In genomic region chr15:34583399-34584320, GRCh38 we compare ENCODE assay signal across 8 cellular contexts. TPM values are rescaled to one million over a fixed set of nuclear protein-coding genes. Genes with fewer than 3 reads are reported as not detected.
DNase-seq lines count a peak whose midpoint lies in the region; ATAC-seq, FAIRE-seq and TF ChIP-seq lines count a peak whose summit lies in the region.

TSS of gene GOLGA8B (minus strand) at chr15:34583651. CDS start at chr15:34535912, 47,739 bp downstream.

- peak; percentile 34 for TF ChIP-seq POLR2A in endothelial cell of umbilical vein (IDR thresholded peaks at IDR 0.05; ENCODE audit: low read depth, low read length)

- no peaks in the 10 kb centered on the region for H3K27me3 ChIP-seq in endothelial cell of umbilical vein (ENCODE audit: control insufficient read depth in 2 of 2, insufficient read depth in 2 of 2, low read length in 2 of 2)

- no peaks in the 10 kb centered on the region for H3K36me3 ChIP-seq in endothelial cell of umbilical vein (ENCODE audit: control insufficient read depth in 2 of 2, extremely low read depth in 1 of 2, insufficient read depth in 2 of 2, low read length in 2 of 2)

- peak within 1 kb of the TSS; percentile 72 for H3K9ac ChIP-seq in endothelial cell of umbilical vein (replicated peaks; ENCODE audit: extremely low read depth, insufficient read depth, low read length)

- no peaks in the 10 kb centered on the region for H3K9me3 ChIP-seq in endothelial cell of umbilical vein (replicated peaks; ENCODE audit: control insufficient read depth, insufficient read depth, low read length)

- peak; percentile 61 for ATAC-seq in GM19043 (IDR thresholded peaks at IDR 0.05; ENCODE audit: low read depth, unreplicated experiment)
- ATAC-seq in HG03342 (IDR thresholded peaks at IDR 0.05; ENCODE audit: unreplicated experiment) = peak; percentile 55

- peaks cover 5% of the 10 kb centered on the region for H3K4me1 ChIP-seq in endothelial cell of umbilical vein (ENCODE audit: control insufficient read depth, extremely low read depth, insufficient read depth, low read length)

- H3K9me1 ChIP-seq in endothelial cell of umbilical vein (replicated peaks; ENCODE audit: control insufficient read depth, extremely low read depth, insufficient read depth, low read length) = no peaks in the 10 kb centered on the region

- POLR2A ChIA-PET in endothelial cell of umbilical vein (lab: Charles Lee) = interaction anchor here (0.6 kb wide), 1 partner anchor 215 kb away, joined by 6 read pairs; no protein-coding TSS in a partner anchor

- FAIRE-seq in endothelial cell of umbilical vein (lab: Jason Lieb, UNC) = peak; percentile 4

- no peaks in the 10 kb centered on the region for H4K20me1 ChIP-seq in endothelial cell of umbilical vein (replicated peaks; ENCODE audit: control insufficient read depth, extremely low read depth, insufficient read depth, low read length)

- H3K4me2 ChIP-seq in endothelial cell of umbilical vein (ENCODE audit: insufficient read depth, low read length) = peak within 1 kb of the TSS; percentile 67

- DNase-seq in Ammon's horn (ENCODE audit: low spot score) = peak; percentile 71
- peak; percentile 36 for DNase-seq in NCI-H82 treated with DMSO at 0.1 percent for 48 hours (lab: John Stamatoyannopoulos, UW; ENCODE audit: unreplicated experiment)
- DNase-seq in activated CD8-positive, alpha-beta memory T cell treated with anti-CD3 and anti-CD28 coated beads for 48 hours (ENCODE audit: low read depth in 2 of 3, low spot score in 2 of 3) = peak; percentile 52 to 61 (median 58)
- peak; percentile 54 for DNase-seq in endothelial cell of umbilical vein (ENCODE audit: low read depth, low spot score)
- peak; percentile 37 for DNase-seq in middle frontal gyrus (ENCODE audit: extremely low spot score, low spot score)
- peak; percentile 63 to 72 for DNase-seq in stimulated activated CD8-positive, alpha-beta memory T cell treated with anti-CD3 and anti-CD28 coated beads, Interleukin-2, amount 100 ng/mL, for 48 hours (ENCODE audit: low read depth in 2 of 2)

- H2AFZ ChIP-seq in endothelial cell of umbilical vein (ENCODE audit: low read depth, low read length) = peak within 1 kb of the TSS; percentile 93

- dilution Hi-C loops in endothelial cell of umbilical vein (cut with MboI; ENCODE audit: extremely low pct_ligation_motif_present, low sequenced_read_pairs) = no loop called here

- no TSS peak for BruUV-seq in endothelial cell of umbilical vein (replicated peaks; lab: Mats Ljungman, UMichigan)

- no peaks in the 10 kb centered on the region for H3K79me2 ChIP-seq in endothelial cell of umbilical vein (ENCODE audit: control insufficient read depth, insufficient read depth, low read length)

- intact Hi-C loops in endothelial cell of umbilical vein (cut with micrococcal nuclease) = loop anchor here (1.0 to 2.0 kb wide), 2 partner anchors 69 to 216 kb away; partner anchors contain the start of gene LPCAT4

- CTCF ChIA-PET in endothelial cell of umbilical vein (lab: Charles Lee) = interaction anchor here (0.8 to 1.6 kb wide), 5 partner anchors 69 to 474 kb away, joined by 3 to 5 read pairs (median 3); no protein-coding TSS in a partner anchor

- H3K4me3 ChIP-seq in endothelial cell of umbilical vein (replicated peaks in 1 of 3; ENCODE audit: insufficient read depth in 1 of 3, low read depth in 1 of 3, low read length in 3 of 3) = peak within 1 kb of the TSS; percentile 74 to 91 (median 81)

- H3K27ac ChIP-seq in endothelial cell of umbilical vein (ENCODE audit: insufficient read depth, low read depth, low read length) = peak within 1 kb of the TSS; percentile 20

- no peak for TF ChIP-seq CTCF in endothelial cell of umbilical vein (IDR thresholded peaks at IDR 0.05; ENCODE audit: extremely low read depth in 1 of 2, insufficient read depth in 1 of 2, low read depth in 1 of 2, low read length in 2 of 2)

TF ChIP-seq in endothelial cell of umbilical vein, 7 proteins besides CTCF, POLR2A, EP300 and RAD21:
- peak; percentile 9 for TF ChIP-seq FOS (IDR thresholded peaks at IDR 0.05; ENCODE audit: borderline replicate concordance, insufficient read depth, low read length)
- no peak for TF ChIP-seq GATA2 (IDR thresholded peaks at IDR 0.05; ENCODE audit: insufficient read depth, insufficient read length, low read depth, low read length)

RNA-seq across cellular contexts. Expression of gene GOLGA8B, which starts in this region (rescaled TPM):
- 36.0 and 45.0 TPM in 2 replicates for total RNA-seq in endothelial cell of umbilical vein
- 22.1 and 30.9 TPM in 2 replicates for polyA plus RNA-seq in endothelial cell of umbilical vein
- 3.7 and 9.3 TPM in 2 replicates for polyA plus RNA-seq in endothelial cell of umbilical vein (2011; cell fraction: cytosol; rRNA removed)
- 399 and 417 TPM in 2 replicates for polyA plus RNA-seq in endothelial cell of umbilical vein (2011; cell fraction: nucleus; rRNA removed)
- polyA plus RNA-seq in endothelial cell of umbilical vein (2012) = 21.3 and 31.3 TPM in 2 replicates
- polyA minus RNA-seq in endothelial cell of umbilical vein = 17.5 and 21.5 TPM in 2 replicates
- 9.1 TPM for polyA minus RNA-seq in endothelial cell of umbilical vein (2011; cell fraction: cytosol; rRNA and poly(A)+ RNA removed)
- polyA minus RNA-seq in endothelial cell of umbilical vein (2011; cell fraction: nucleus; rRNA and poly(A)+ RNA removed) = 39.6 and 47.2 TPM in 2 replicates

Comparison
In these comparisons a context has a peak if more than half of its experiments do, and no peak if none do; other contexts are left out.
1. Peak in every context shown above with its lines: DNase-seq, ATAC-seq, H3K4me3 ChIP-seq and H3K27ac ChIP-seq.